Comparison of ENCODE assay signal across 11 cellular contexts in genomic region chr17:44323359-44324091, GRCh38. TPM values are rescaled to one million over a fixed set of nuclear protein-coding genes. Genes with fewer than 3 reads are reported as not detected.
A peak's percentile ranks its signal among the peaks of the same experiment; 100 is the strongest.
DNase-seq lines count a peak whose midpoint lies in the region; ATAC-seq, FAIRE-seq and TF ChIP-seq lines count a peak whose summit lies in the region.
"Had no signal": no experiment of that assay in that cellular context is flagged by ENCODE, and none has a peak within 500 bp of the region (broad histone marks: within the 10 kb centered on the region; RNA-seq: fewer than 3 reads in every experiment).

No MANE protein-coding gene starts in this region.

- intact Hi-C loops in right lobe of liver (cut with DNase I) (loop anchor here (5.0 kb wide), 1 partner anchor 111 kb away; no protein-coding TSS in a partner anchor), tibial artery (cut with DNase I; ENCODE audit: low total_unique reads) (loop anchor here (2.0 kb wide), 1 partner anchor 105 kb away; the partner anchor contains the start of gene UBTF)

- H3K4me3 ChIP-seq in astrocyte of the spinal cord (ENCODE audit: low read depth, low read length): peak overlapping the region; percentile 69
- peak overlapping the region; percentile 89 to 100 (median 97) for H3K4me3 ChIP-seq in right lobe of liver
- H3K4me3 ChIP-seq in tibial artery: peak overlapping the region; percentile 78 to 98

- H3K9me3 ChIP-seq in right lobe of liver (no peaks in the 10 kb centered on the region), tibial artery (no peaks in the 10 kb centered on the region)

- peak; percentile 43 for DNase-seq in activated CD8-positive, alpha-beta memory T cell treated with anti-CD3 and anti-CD28 coated beads, Interleukin-2, amount 10 ng/mL, durations not matched to agents 7 days and 5 days
- no peak for DNase-seq in activated CD8-positive, alpha-beta memory T cell treated with anti-CD3 and anti-CD28 coated beads, Interleukin-2, amount 50 U/mL, for 4 hours
- DNase-seq in astrocyte of the spinal cord (ENCODE audit: low read depth, low spot score): no peak
- DNase-seq in right lobe of liver: no peak
- no peak for DNase-seq in tibial artery
- no peak for DNase-seq in GM20000 (ENCODE audit: low spot score)
- no peak for DNase-seq in globus pallidus (ENCODE audit: low spot score)
- DNase-seq in GM12891 (ENCODE audit: insufficient read length, low spot score): no peak

- TF ChIP-seq POLR2A in right lobe of liver (IDR thresholded peaks at IDR 0.05) (no peak), GM12891 (IDR thresholded peaks at IDR 0.05; ENCODE audit: low read depth, low read length) (no peak)

- peak overlapping the region; percentile 41 for H3K27ac Mint-ChIP-seq in activated CD8-positive, alpha-beta memory T cell treated with anti-CD3 and anti-CD28 coated beads, Interleukin-2, amount 10 ng/mL, durations not matched to agents 7 days and 5 days

- H3K4me3 Mint-ChIP-seq in activated CD8-positive, alpha-beta memory T cell treated with anti-CD3 and anti-CD28 coated beads, Interleukin-2, amount 10 ng/mL, durations not matched to agents 7 days and 5 days: peak overlapping the region; percentile 80

- H3K4me1 ChIP-seq in right lobe of liver (peaks cover 0 to 12% (median 5%) of the 10 kb centered on the region in 4 donors), tibial artery (peaks cover 0 to 31% (median 24%) of the 10 kb centered on the region in 4 donors)

- CTCF ChIA-PET in activated CD8-positive, alpha-beta memory T cell treated with anti-CD3 and anti-CD28 coated beads, Interleukin-2, amount 10 ng/mL, durations not matched to agents 7 days and 5 days (lab: Charles Lee): interaction anchor here (1.1 to 8.4 kb wide), 3 partner anchors 22 to 122 kb away, joined by 4 to 47 read pairs (median 11); partner anchors contain the start of gene GRN

- TF ChIP-seq CTCF in astrocyte of the spinal cord (IDR thresholded peaks at IDR 0.05; ENCODE audit: low read depth, low read length): no peak
- no peak for TF ChIP-seq CTCF in right lobe of liver (IDR thresholded peaks at IDR 0.05)
- TF ChIP-seq CTCF in tibial artery (IDR thresholded peaks at IDR 0.05): no peak
- TF ChIP-seq CTCF in GM20000 (IDR thresholded peaks at IDR 0.05; ENCODE audit: extremely low read depth, missing control alignments): no peak

- no peaks in the 10 kb centered on the region for H3K27me3 ChIP-seq in right lobe of liver
- H3K27me3 ChIP-seq in tibial artery: peaks cover 0 to 1% of the 10 kb centered on the region in 2 donors

- no peak for ATAC-seq in activated CD8-positive, alpha-beta memory T cell treated with anti-CD3 and anti-CD28 coated beads, Interleukin-2, amount 10 ng/mL, durations not matched to agents 7 days and 5 days
- ATAC-seq in right lobe of liver: no peak

- in situ Hi-C loops in astrocyte of the spinal cord (cut with HindIII; ENCODE audit: low sequenced_read_pairs): no loop called here

- H3K9me3 Mint-ChIP-seq in activated CD8-positive, alpha-beta memory T cell treated with anti-CD3 and anti-CD28 coated beads, Interleukin-2, amount 10 ng/mL, durations not matched to agents 7 days and 5 days (ENCODE audit: low read depth): no peaks in the 10 kb centered on the region

- H3K36me3 ChIP-seq in right lobe of liver (peaks cover 0 to 26% (median 3%) of the 10 kb centered on the region in 4 donors), tibial artery (peaks cover 25 to 38% (median 36%) of the 10 kb centered on the region in 3 donors)

- no peak for FAIRE-seq in GM12891 (lab: Jason Lieb, UNC)
- FAIRE-seq: endometrium had no signal

- H3K27ac ChIP-seq in right lobe of liver: peak overlapping the region in 2 of 3 donors; percentile 21 to 41
- peak overlapping the region in 1 of 2 donors; percentile 90 for H3K27ac ChIP-seq in tibial artery

- peaks cover 26% of the 10 kb centered on the region for H3K4me1 Mint-ChIP-seq in activated CD8-positive, alpha-beta memory T cell treated with anti-CD3 and anti-CD28 coated beads, Interleukin-2, amount 10 ng/mL, durations not matched to agents 7 days and 5 days

- WGBS in right lobe of liver (ENCODE audit: insufficient coverage, low coverage, low lambda C conversion rate, missing lambda C conversion rate): 35% methylated on average over 9 of the region's 27 CpGs

- peaks cover 6% of the 10 kb centered on the region for H3K36me3 Mint-ChIP-seq in activated CD8-positive, alpha-beta memory T cell treated with anti-CD3 and anti-CD28 coated beads, Interleukin-2, amount 10 ng/mL, durations not matched to agents 7 days and 5 days

- H3K27me3 Mint-ChIP-seq in activated CD8-positive, alpha-beta memory T cell treated with anti-CD3 and anti-CD28 coated beads, Interleukin-2, amount 10 ng/mL, durations not matched to agents 7 days and 5 days: no peaks in the 10 kb centered on the region

TF ChIP-seq in GM12891, 5 proteins besides CTCF, POLR2A, EP300 and RAD21:
- no peak for TF ChIP-seq PAX5 (IDR thresholded peaks at IDR 0.05; ENCODE audit: insufficient read depth, low read length, severe bottlenecking)
- TF ChIP-seq TAF1 (IDR thresholded peaks at IDR 0.05; ENCODE audit: low read depth, low read length): no peak
- no peak for TF ChIP-seq POU2F2 (IDR thresholded peaks at IDR 0.05; ENCODE audit: low read depth, low read length)
- TF ChIP-seq SPI1 (IDR thresholded peaks at IDR 0.05; ENCODE audit: low read depth, low read length): no peak
- no peak for TF ChIP-seq POLR2AphosphoS5 (IDR thresholded peaks at IDR 0.05; ENCODE audit: low read depth, low read length)

RNA-seq across cellular contexts. Expression of gene SLC25A39, which starts 1.1 kb away (rescaled TPM):
- total RNA-seq in activated CD8-positive, alpha-beta memory T cell treated with anti-CD3 and anti-CD28 coated beads, Interleukin-2, amount 10 ng/mL, durations not matched to agents 7 days and 5 days: 100 to 1,000 TPM; 103 to 133 TPM
- total RNA-seq in right lobe of liver: 100 to 1,000 TPM in 2 of 6 experiments, 10 to 100 TPM in 4; 56.3 to 111 (median 64.6) TPM
- polyA plus RNA-seq in GM12891 (2012; ENCODE audit: low read depth, missing spikeins): 111 TPM

RNA-seq across cellular contexts. Expression of gene RUNDC3A, which starts 15.1 kb away (rescaled TPM):
- under 1 TPM in 1 of 2 experiments, not detected in 1; 0.18 TPM for total RNA-seq in activated CD8-positive, alpha-beta memory T cell treated with anti-CD3 and anti-CD28 coated beads, Interleukin-2, amount 10 ng/mL, durations not matched to agents 7 days and 5 days
- under 1 TPM in 2 of 6 experiments, not detected in 4; 0.12 to 0.75 TPM for total RNA-seq in right lobe of liver
- 0.15 TPM for polyA plus RNA-seq in GM12891 (2012; ENCODE audit: low read depth, missing spikeins)
- total RNA-seq: LHCN-M2 had no signal

RNA-seq across cellular contexts. Expression of gene GRN, which starts 21.6 kb away (rescaled TPM):
- total RNA-seq in activated CD8-positive, alpha-beta memory T cell treated with anti-CD3 and anti-CD28 coated beads, Interleukin-2, amount 10 ng/mL, durations not matched to agents 7 days and 5 days: 10 to 100 TPM; 56.5 to 69.2 TPM
- 100 to 1,000 TPM in 5 of 6 experiments, 10 to 100 TPM in 1; 84.5 to 230 (median 150) TPM for total RNA-seq in right lobe of liver
- 208 TPM for polyA plus RNA-seq in GM12891 (2012; ENCODE audit: low read depth, missing spikeins)

RNA-seq across cellular contexts. Expression of gene FAM171A2, which starts 40.1 kb away (rescaled TPM):
- total RNA-seq in activated CD8-positive, alpha-beta memory T cell treated with anti-CD3 and anti-CD28 coated beads, Interleukin-2, amount 10 ng/mL, durations not matched to agents 7 days and 5 days: under 1 TPM in 1 of 2 experiments, not detected in 1; 0.26 TPM
- under 1 TPM; 0.16 to 0.68 (median 0.39) TPM for total RNA-seq in right lobe of liver
- 0.98 TPM for polyA plus RNA-seq in GM12891 (2012; ENCODE audit: low read depth, missing spikeins)

RNA-seq across cellular contexts. Expression of gene SLC4A1, which starts 55.6 kb away (rescaled TPM):
- total RNA-seq in activated CD8-positive, alpha-beta memory T cell treated with anti-CD3 and anti-CD28 coated beads, Interleukin-2, amount 10 ng/mL, durations not matched to agents 7 days and 5 days: not detected
- 10 to 100 TPM in 1 of 6 experiments, 1 to 10 TPM in 2, under 1 TPM in 3; 0.06 to 31.8 (median 1.2) TPM for total RNA-seq in right lobe of liver
- polyA plus RNA-seq in GM12891 (2012; ENCODE audit: low read depth, missing spikeins): 0.03 TPM
- total RNA-seq: Daoy, LHCN-M2 had no signal
